In the genomic region with DNA sequence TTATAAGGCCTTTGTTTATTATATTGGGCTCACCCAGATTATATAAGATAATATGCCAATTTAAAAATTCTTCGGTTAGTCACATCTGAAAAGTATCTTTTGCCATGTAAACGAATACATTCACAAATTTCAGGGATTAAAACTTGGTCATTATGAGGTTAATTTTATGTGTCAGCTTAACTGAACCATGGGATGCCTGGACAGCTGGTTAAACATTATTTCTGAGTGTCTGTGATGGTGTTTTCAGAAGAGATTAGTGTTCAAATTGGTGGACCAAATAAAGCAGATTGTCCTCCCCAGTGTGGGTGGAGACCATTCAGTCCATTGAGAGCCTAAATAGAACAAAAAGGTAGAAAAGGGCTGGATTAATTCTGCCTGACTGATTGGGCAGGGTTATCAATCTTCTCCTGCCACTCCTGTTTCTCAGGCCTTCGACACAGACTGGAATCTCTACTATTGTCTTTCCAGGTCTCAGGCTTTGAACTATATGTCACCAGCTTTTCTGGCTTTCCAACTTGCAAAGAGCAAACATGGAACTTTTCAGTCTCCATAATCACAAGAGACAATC, we compare ENCODE assay signal across 22 cellular contexts.
DNase-seq lines count a peak whose midpoint lies in the region; ATAC-seq lines count a peak whose summit lies in the region.
"Had no signal": no experiment of that assay in that cellular context is flagged by ENCODE, and none has a peak within 500 bp of the region (broad histone marks: within the 10 kb centered on the region; RNA-seq: fewer than 3 reads in every experiment).

No MANE protein-coding gene starts in this region.

- H3K27me3 Mint-ChIP-seq in T-helper 17 cell, result no peaks in the 10 kb centered on the region
- H3K27me3 Mint-ChIP-seq: activated CD8-positive, alpha-beta memory T cell treated with anti-CD3 and anti-CD28 coated beads, Interleukin-2, amount 10 ng/mL, durations not matched to agents 7 days and 5 days; activated naive CD8-positive, alpha-beta T cell treated with anti-CD3 and anti-CD28 coated beads, Interleukin-2, amount 10 ng/mL, durations not matched to agents 7 days and 5 days; activated T-helper 17 cell treated with anti-CD3 and anti-CD28 coated beads, Interleukin-2, amount 50 U/mL, for 72 hours; brain; stimulated activated naive CD8-positive, alpha-beta T cell treated with anti-CD3 and anti-CD28 coated beads, Interleukin-15, Interleukin-2, amounts not matched to agents 100 ng/mL and 50 ng/mL, for 24 hours had no signal

- no peaks in the 10 kb centered on the region for H3K36me3 Mint-ChIP-seq in T-helper 17 cell (ENCODE audit: low read depth)
- H3K36me3 Mint-ChIP-seq: activated CD8-positive, alpha-beta memory T cell treated with anti-CD3 and anti-CD28 coated beads, Interleukin-2, amount 10 ng/mL, durations not matched to agents 7 days and 5 days; activated naive CD8-positive, alpha-beta T cell treated with anti-CD3 and anti-CD28 coated beads, Interleukin-2, amount 10 ng/mL, durations not matched to agents 7 days and 5 days; brain had no signal

- no peak overlapping the region for H3K4me3 Mint-ChIP-seq in T-helper 17 cell
- H3K4me3 Mint-ChIP-seq: activated CD8-positive, alpha-beta memory T cell treated with anti-CD3 and anti-CD28 coated beads, Interleukin-2, amount 10 ng/mL, durations not matched to agents 7 days and 5 days; activated naive CD8-positive, alpha-beta T cell treated with anti-CD3 and anti-CD28 coated beads, Interleukin-2, amount 10 ng/mL, durations not matched to agents 7 days and 5 days; activated T-helper 17 cell treated with anti-CD3 and anti-CD28 coated beads, Interleukin-2, amount 50 U/mL, for 72 hours; brain; stimulated activated naive CD8-positive, alpha-beta T cell treated with anti-CD3 and anti-CD28 coated beads, Interleukin-15, Interleukin-2, amounts not matched to agents 100 ng/mL and 50 ng/mL, for 24 hours had no signal

- no peak overlapping the region for H3K27ac Mint-ChIP-seq in T-helper 17 cell
- H3K27ac Mint-ChIP-seq: activated CD8-positive, alpha-beta memory T cell treated with anti-CD3 and anti-CD28 coated beads, Interleukin-2, amount 10 ng/mL, durations not matched to agents 7 days and 5 days; activated naive CD8-positive, alpha-beta T cell treated with anti-CD3 and anti-CD28 coated beads, Interleukin-2, amount 10 ng/mL, durations not matched to agents 7 days and 5 days; activated T-helper 17 cell treated with anti-CD3 and anti-CD28 coated beads, Interleukin-2, amount 50 U/mL, for 72 hours; stimulated activated naive CD8-positive, alpha-beta T cell treated with anti-CD3 and anti-CD28 coated beads, Interleukin-15, Interleukin-2, amounts not matched to agents 100 ng/mL and 50 ng/mL, for 24 hours had no signal

- DNase-seq in COLO668 (lab: John Stamatoyannopoulos, UW; ENCODE audit: unreplicated experiment) (peak; percentile 54), NCI-H1092 (lab: John Stamatoyannopoulos, UW) (peak; percentile 42), NCI-H524 treated with DMSO at 0.1 percent for 48 hours (lab: John Stamatoyannopoulos, UW) (peak; percentile 61), iPS-NIHi11 (ENCODE audit: low spot score) (peak; percentile 5), RKO (ENCODE audit: low spot score) (no peak), T-helper 17 cell (no peak)
- DNase-seq: activated CD4-positive, alpha-beta T cell treated with anti-CD3 and anti-CD28 coated beads for 1 hour; activated CD8-positive, alpha-beta memory T cell treated with anti-CD3 and anti-CD28 coated beads, Interleukin-2, amount 10 ng/mL, durations not matched to agents 7 days and 5 days; activated naive CD8-positive, alpha-beta T cell treated with anti-CD3 and anti-CD28 coated beads, Interleukin-2, amount 10 ng/mL, durations not matched to agents 7 days and 5 days; cortex of kidney; foreskin fibroblast; occipital lobe; PC-3; right lobe of liver; trophoblast cell had no signal

- ATAC-seq in GM19467 (IDR thresholded peaks at IDR 0.05; ENCODE audit: unreplicated experiment) (no peak), T-helper 17 cell (no peak), HG02870 (IDR thresholded peaks at IDR 0.05; ENCODE audit: unreplicated experiment) (no peak)
- ATAC-seq: activated CD8-positive, alpha-beta memory T cell treated with anti-CD3 and anti-CD28 coated beads, Interleukin-2, amount 10 ng/mL, durations not matched to agents 7 days and 5 days; activated T-helper 17 cell treated with anti-CD3 and anti-CD28 coated beads, Interleukin-2, amount 50 U/mL, for 72 hours; left lobe of liver; PC-3; right lobe of liver had no signal

- H3K4me1 Mint-ChIP-seq in T-helper 17 cell, result no peaks in the 10 kb centered on the region
- H3K4me1 Mint-ChIP-seq: activated CD8-positive, alpha-beta memory T cell treated with anti-CD3 and anti-CD28 coated beads, Interleukin-2, amount 10 ng/mL, durations not matched to agents 7 days and 5 days; activated naive CD8-positive, alpha-beta T cell treated with anti-CD3 and anti-CD28 coated beads, Interleukin-2, amount 10 ng/mL, durations not matched to agents 7 days and 5 days; activated T-helper 17 cell treated with anti-CD3 and anti-CD28 coated beads, Interleukin-2, amount 50 U/mL, for 72 hours had no signal

- H3K9me3 ChIP-seq in T-helper 17 cell (ENCODE audit: control insufficient read depth, low read length, poor library complexity, severe bottlenecking), result no peaks in the 10 kb centered on the region
- H3K9me3 ChIP-seq: BLaER1 treated with 17β-estradiol and CSF1 and Interleukin-3, amounts not matched to agents 10 nM and 100 nM; right lobe of liver had no signal

Comparison
In these comparisons a context has a peak if more than half of its experiments do, and no peak if none do; other contexts are left out.
1. DNase-seq: peak in COLO668 (single experiment), NCI-H1092 (single experiment), NCI-H524 treated with DMSO at 0.1 percent for 48 hours (single experiment) and iPS-NIHi11 (single experiment); none in RKO (single experiment) and T-helper 17 cell (0 of 3).